24 cellular contexts compared by ENCODE assay signal in genomic region chr20:64247970-64248841, GRCh38. TPM values are rescaled to one million over a fixed set of nuclear protein-coding genes. Genes with fewer than 3 reads are reported as not detected.
DNase-seq lines count a peak whose midpoint lies in the region; ATAC-seq, FAIRE-seq and TF ChIP-seq lines count a peak whose summit lies in the region.
"Had no signal": no experiment of that assay in that cellular context is flagged by ENCODE, and none has a peak within 500 bp of the region (broad histone marks: within the 10 kb centered on the region; RNA-seq: fewer than 3 reads in every experiment).

No MANE protein-coding gene starts in this region.

- H3K27ac ChIP-seq in HepG2 (ENCODE audit: extremely low read length, insufficient read depth, low read length) (no peak overlapping the region), stomach (no peak overlapping the region)
- H3K27ac ChIP-seq: breast epithelium, SJSA1, thoracic aorta had no signal

- H3K27me3 Mint-ChIP-seq in activated naive CD4-positive, alpha-beta T cell treated with anti-CD3 and anti-CD28 coated beads, Interleukin-2, amount 10 ng/mL, durations not matched to agents 7 days and 5 days, result peaks cover 67% of the 10 kb centered on the region

- FAIRE-seq in HepG2 (lab: Jason Lieb, UNC), result no peak
- FAIRE-seq: GM18507, RCC 7860 had no signal

- BruUV-seq in HepG2 (replicated peaks; lab: Mats Ljungman, UMichigan), result no TSS peak

- peaks cover 68% of the 10 kb centered on the region for H3K4me1 ChIP-seq in HepG2 (ENCODE audit: insufficient read depth, low read length)
- H3K4me1 ChIP-seq in stomach, result no peaks in the 10 kb centered on the region
- H3K4me1 ChIP-seq: breast epithelium, SJSA1 had no signal

- TF ChIP-seq CTCF in HepG2 (CRISPR knock-in tag; IDR thresholded peaks at IDR 0.05) (0 out of 2 replicates have a peak, but pooled peaks have one; percentile 8), stomach (IDR thresholded peaks at IDR 0.05) (no peak), GM13976 (IDR thresholded peaks at IDR 0.05; ENCODE audit: borderline replicate concordance, control extremely low read depth, extremely low read depth, insufficient read depth, missing control alignments) (no peak)

- peak; percentile 26 for ATAC-seq in HepG2
- ATAC-seq: HCT116; naive thymus-derived CD8-positive, alpha-beta T cell had no signal

- H3K9ac ChIP-seq in HepG2 (ENCODE audit: insufficient read depth, low read depth, low read length), result no peak overlapping the region

- no peak for TF ChIP-seq RAD21 in HepG2 (CRISPR knock-in tag; IDR thresholded peaks at IDR 0.05)

- CTCF ChIA-PET in activated naive CD4-positive, alpha-beta T cell treated with anti-CD3 and anti-CD28 coated beads, Interleukin-2, amount 10 ng/mL, durations not matched to agents 7 days and 5 days (lab: Charles Lee), result no interaction called here
- CTCF ChIA-PET in HepG2 (lab: Yijun Ruan, JAX; ENCODE audit: low intra/inter-chr PET ratio, low total read pairs), result no interaction called here

- WGBS in HepG2 (ENCODE audit: low lambda C conversion rate), result 46% methylated on average over 33 of the region's 33 CpGs
- 64 to 68% (median 65%) methylated on average over 23 to 33 of the region's 33 CpGs for WGBS in stomach, 5 donors

- H4K20me1 ChIP-seq in HepG2 (ENCODE audit: insufficient read depth, low read length), result no peaks in the 10 kb centered on the region

- H3K27me3 ChIP-seq in HepG2 (ENCODE audit: control insufficient read depth in 1 of 2, insufficient read depth in 2 of 2, low read length in 2 of 2), result peaks cover 8 to 28% of the 10 kb centered on the region in 2 experiments
- peaks cover 0 to 63% (median 0%) of the 10 kb centered on the region in 3 donors for H3K27me3 ChIP-seq in stomach

- H3K36me3 ChIP-seq in HepG2 (replicated peaks in 1 of 2; ENCODE audit: control insufficient read depth in 1 of 2, insufficient read depth in 2 of 2, low read length in 2 of 2) (no peaks in the 10 kb centered on the region), stomach (no peaks in the 10 kb centered on the region)
- H3K36me3 ChIP-seq: breast epithelium, SJSA1, thoracic aorta had no signal

- H3K4me3 Mint-ChIP-seq in activated naive CD4-positive, alpha-beta T cell treated with anti-CD3 and anti-CD28 coated beads, Interleukin-2, amount 10 ng/mL, durations not matched to agents 7 days and 5 days, result no peak overlapping the region
- H3K4me3 Mint-ChIP-seq: CD14-positive monocyte; naive thymus-derived CD8-positive, alpha-beta T cell had no signal

- peak; percentile 16 for DNase-seq in activated naive CD4-positive, alpha-beta T cell treated with anti-CD3 and anti-CD28 coated beads, Interleukin-2, amount 10 ng/mL, durations not matched to agents 7 days and 5 days
- no peak for DNase-seq in activated naive CD4-positive, alpha-beta T cell treated with anti-CD3 and anti-CD28 coated beads, Interleukin-2, amount 50 U/mL, for 16 hours
- peak; percentile 53 for DNase-seq in SKM-1 treated with dmso at 0.1 percent for 144 hours (lab: John Stamatoyannopoulos, UW; ENCODE audit: unreplicated experiment)
- no peak for DNase-seq in HepG2 (ENCODE audit: low spot score)
- DNase-seq in stomach, result peak; percentile 10
- no peak for DNase-seq in HT-29 (ENCODE audit: low spot score)
- no peak for DNase-seq in NCI-H2029 treated with DMSO at 0.1 percent for 48 hours (lab: John Stamatoyannopoulos, UW)
- DNase-seq in GM13976 (ENCODE audit: low spot score), result no peak
- DNase-seq: ACHN; activated effector memory CD4-positive, alpha-beta T cell treated with anti-CD3 and anti-CD28 coated beads, Interleukin-2, amount 50 U/mL, for 16 hours; cortex of kidney; DMS 273 treated with DMSO at 0.1 percent for 48 hours; glutamatergic neuron; mesendoderm; naive thymus-derived CD8-positive, alpha-beta T cell; NCI-H187; NCI-H2227 treated with DMSO at 0.1 percent for 48 hours had no signal

- no peak overlapping the region for H2AFZ ChIP-seq in HepG2 (ENCODE audit: low read length)

- H3K9me3 ChIP-seq in HepG2 (ENCODE audit: low read length), result no peaks in the 10 kb centered on the region
- H3K9me3 ChIP-seq in stomach, result no peaks in the 10 kb centered on the region
- H3K9me3 ChIP-seq: breast epithelium, SJSA1, thoracic aorta had no signal

- H3K4me3 ChIP-seq in HepG2 (replicated peaks in 1 of 3; ENCODE audit: insufficient read depth in 1 of 3, low read depth in 2 of 3, low read length in 3 of 3) (no peak overlapping the region), stomach (no peak overlapping the region)
- H3K4me3 ChIP-seq: breast epithelium, SJSA1, thoracic aorta had no signal

- TF ChIP-seq POLR2A in HepG2 (IDR thresholded peaks at IDR 0.05; ENCODE audit: insufficient read depth in 1 of 2, low read depth in 2 of 2, low read length in 2 of 2) (no peak), stomach (IDR thresholded peaks at IDR 0.05) (no peak)

- no peaks in the 10 kb centered on the region for H3K36me3 Mint-ChIP-seq in activated naive CD4-positive, alpha-beta T cell treated with anti-CD3 and anti-CD28 coated beads, Interleukin-2, amount 10 ng/mL, durations not matched to agents 7 days and 5 days
- H3K36me3 Mint-ChIP-seq: CD14-positive monocyte; naive thymus-derived CD8-positive, alpha-beta T cell had no signal

- no peak for TF ChIP-seq EP300 in HepG2 (IDR thresholded peaks at IDR 0.05; ENCODE audit: low read depth in 2 of 2, low read length in 2 of 2)
- TF ChIP-seq EP300 in HepG2 (CRISPR knock-in tag; IDR thresholded peaks at IDR 0.05; ENCODE audit: borderline replicate concordance), result no peak
- TF ChIP-seq EP300 in stomach (IDR thresholded peaks at IDR 0.05), result no peak

- H3K27ac Mint-ChIP-seq in activated naive CD4-positive, alpha-beta T cell treated with anti-CD3 and anti-CD28 coated beads, Interleukin-2, amount 10 ng/mL, durations not matched to agents 7 days and 5 days, result no peak overlapping the region
- H3K27ac Mint-ChIP-seq: naive thymus-derived CD8-positive, alpha-beta T cell had no signal

- H3K4me1 Mint-ChIP-seq in activated naive CD4-positive, alpha-beta T cell treated with anti-CD3 and anti-CD28 coated beads, Interleukin-2, amount 10 ng/mL, durations not matched to agents 7 days and 5 days, result no peaks in the 10 kb centered on the region

- no peaks in the 10 kb centered on the region for H3K79me2 ChIP-seq in HepG2 (ENCODE audit: insufficient read depth, low read length)

- H3K4me2 ChIP-seq in HepG2 (ENCODE audit: low read depth, low read length), result no peak overlapping the region; the same call in 1 of the 2 replicates

- POLR2A ChIA-PET in HepG2 (lab: Yijun Ruan, JAX), result interaction anchor here (1.0 kb wide), 1 partner anchor 59 kb away, joined by 3 read pairs; no protein-coding TSS in a partner anchor

- in situ Hi-C loops in HepG2 (cut with HindIII; ENCODE audit: extremely low pct_ligation_motif_present, low pct_unique_long_range_greater_than_20kb) (no loop called here), GM13976 (cut with MboI; ENCODE audit: low sequenced_read_pairs, unreplicated experiment) (no loop called here)

- H3K9me3 Mint-ChIP-seq in activated naive CD4-positive, alpha-beta T cell treated with anti-CD3 and anti-CD28 coated beads, Interleukin-2, amount 10 ng/mL, durations not matched to agents 7 days and 5 days, result no peaks in the 10 kb centered on the region
- H3K9me3 Mint-ChIP-seq: CD14-positive monocyte; naive thymus-derived CD8-positive, alpha-beta T cell had no signal

- intact Hi-C loops in HepG2 (cut with micrococcal nuclease; ENCODE audit: unreplicated experiment) (no loop called here), stomach (cut with DNase I; ENCODE audit: low total_unique reads) (no loop called here)

TF ChIP-seq in HepG2, 621 proteins besides CTCF, POLR2A, EP300 and RAD21 (continues in another document):
- 0 out of 2 replicates have a peak, but pooled peaks have one; percentile 33 for TF ChIP-seq NFE2L1 (CRISPR knock-in tag; IDR thresholded peaks at IDR 0.05; ENCODE audit: borderline replicate concordance)
- 0 out of 2 replicates have a peak, but pooled peaks have one; percentile 36 for TF ChIP-seq HES4 (CRISPR knock-in tag; IDR thresholded peaks at IDR 0.05; ENCODE audit: borderline replicate concordance)

RNA-seq across cellular contexts. Expression of gene PCMTD2, which starts 7.3 kb away (rescaled TPM):
- total RNA-seq in HepG2 (2016; rRNA removed; fragmentation: Illumina TruSeq; extraction: Trizol) (47.0 and 50.5 TPM in 2 replicates), stomach (100 to 1,000 TPM in 1 of 5 donors, 10 to 100 TPM in 4; 15.2 to 107 (median 57.4) TPM)
- 5.3 and 6.4 TPM in 2 replicates for total RNA-seq in HepG2 (2016; cell fraction: cytosol; rRNA removed; fragmentation: Illumina TruSeq; extraction: Trizol; ENCODE audit: low read depth)
- total RNA-seq in HepG2 (2016; cell fraction: insoluble cytoplasmic fraction; rRNA removed; fragmentation: Illumina TruSeq; extraction: Trizol), result 44.0 and 57.6 TPM in 2 replicates
- 23.6 and 27.0 TPM in 2 replicates for total RNA-seq in HepG2 (2016; cell fraction: membrane; rRNA removed; fragmentation: Illumina TruSeq; extraction: Trizol)
- total RNA-seq in HepG2 (2016; cell fraction: nucleus; rRNA removed; fragmentation: Illumina TruSeq; extraction: Trizol), result 52.1 and 60.5 TPM in 2 replicates
- polyA plus RNA-seq in HepG2 (2011; rRNA removed) (66.3 and 76.9 TPM in 2 replicates), stomach (10 to 100 TPM; 14.1 to 29.3 (median 23.8) TPM)
- polyA plus RNA-seq in HepG2 (2011; cell fraction: cytosol; rRNA removed), result 40.5 and 52.8 TPM in 2 replicates
- 117 and 148 TPM in 2 replicates for polyA plus RNA-seq in HepG2 (2011; cell fraction: nucleus; rRNA removed)
- polyA plus RNA-seq in HepG2 (2012), result 58.6 and 62.1 TPM in 2 replicates
- polyA plus RNA-seq in HepG2 (2016; cell fraction: cytosol; fragmentation: Illumina TruSeq; extraction: Trizol; ENCODE audit: low read depth), result 1.5 and 2.4 TPM in 2 replicates
- polyA plus RNA-seq in HepG2 (2016; cell fraction: insoluble cytoplasmic fraction; fragmentation: Illumina TruSeq; extraction: Trizol; ENCODE audit: low read depth), result 41.2 and 44.9 TPM in 2 replicates
- polyA plus RNA-seq in HepG2 (2016; cell fraction: membrane; fragmentation: Illumina TruSeq; extraction: Trizol; ENCODE audit: low read depth), result 10.2 and 12.5 TPM in 2 replicates
- polyA plus RNA-seq in HepG2 (2016; cell fraction: nucleus; fragmentation: Illumina TruSeq; extraction: Trizol; ENCODE audit: insufficient read depth, low read depth), result 134 and 146 TPM in 2 replicates
- 20.0 and 41.6 TPM in 2 replicates for polyA minus RNA-seq in HepG2 (2011; rRNA and poly(A)+ RNA removed; ENCODE audit: low replicate concordance)
- polyA minus RNA-seq in HepG2 (2011; cell fraction: cytosol; rRNA and poly(A)+ RNA removed), result 36.8 and 46.1 TPM in 2 replicates
- 78.9 and 107 TPM in 2 replicates for polyA minus RNA-seq in HepG2 (2011; cell fraction: nucleus; rRNA and poly(A)+ RNA removed)
- total RNA-seq in HT-29 (2014; rRNA removed; shearing (Covaris generic)), result 41.4 and 52.0 TPM in 2 replicates

Comparison
In these comparisons a context has a peak if more than half of its experiments do, and no peak if none do; other contexts are left out.
1. DNase-seq: peak in activated naive CD4-positive, alpha-beta T cell treated with anti-CD3 and anti-CD28 coated beads, Interleukin-2, amount 10 ng/mL, durations not matched to agents 7 days and 5 days (single experiment), SKM-1 treated with dmso at 0.1 percent for 144 hours (single experiment) and stomach (single experiment); none in activated naive CD4-positive, alpha-beta T cell treated with anti-CD3 and anti-CD28 coated beads, Interleukin-2, amount 50 U/mL, for 16 hours (single experiment), HepG2 (single experiment), HT-29 (single experiment), NCI-H2029 treated with DMSO at 0.1 percent for 48 hours (single experiment) and GM13976 (single experiment).